16 cellular contexts compared by ENCODE assay signal in genomic region chr10:102500621-102501149, GRCh38. TPM values are rescaled to one million over a fixed set of nuclear protein-coding genes. Genes with fewer than 3 reads are reported as not detected.
A peak's percentile ranks its signal among the peaks of the same experiment; 100 is the strongest.
DNase-seq lines count a peak whose midpoint lies in the region; ATAC-seq, FAIRE-seq and TF ChIP-seq lines count a peak whose summit lies in the region.
"Had no signal": no experiment of that assay in that cellular context is flagged by ENCODE, and none has a peak within 500 bp of the region (broad histone marks: within the 10 kb centered on the region; RNA-seq: fewer than 3 reads in every experiment).

No MANE protein-coding gene starts in this region.

- H3K9me3 ChIP-seq in HEK293 (ENCODE audit: control insufficient read depth, insufficient read depth, low read depth, low read length) = no peaks in the 10 kb centered on the region
- no peaks in the 10 kb centered on the region for H3K9me3 ChIP-seq in neural cell (ENCODE audit: low read length)
- no peaks in the 10 kb centered on the region for H3K9me3 ChIP-seq in pancreas
- H3K9me3 ChIP-seq: ascending aorta, uterus had no signal

- TF ChIP-seq CTCF in 22Rv1 (IDR thresholded peaks at IDR 0.05) (no peak), HEK293 (tag by site-specific recombination; IDR thresholded peaks at IDR 0.05) (no peak), coronary artery (IDR thresholded peaks at IDR 0.05) (no peak), neural cell (IDR thresholded peaks at IDR 0.05; ENCODE audit: poor library complexity, severe bottlenecking) (no peak), pancreas (IDR thresholded peaks at IDR 0.05) (no peak)

- peaks cover 24% of the 10 kb centered on the region for H3K4me1 Mint-ChIP-seq in activated naive CD8-positive, alpha-beta T cell treated with anti-CD3 and anti-CD28 coated beads, Interleukin-2, amount 50 U/mL, for 24 hours
- peaks cover 49% of the 10 kb centered on the region for H3K4me1 Mint-ChIP-seq in stimulated activated memory B cell treated with anti-CD40 and anti-IgM and Interleukin-4, amounts not matched to agents 10 μg/mL and 1 μg/mL and 100 μg/mL, for 72 hours

- no peak for TF ChIP-seq RAD21 in neural cell (conservative IDR thresholded peaks at IDR 0.05)

- H3K36me3 ChIP-seq in HEK293 (ENCODE audit: control insufficient read depth in 2 of 2, insufficient read depth in 1 of 2, low read length in 2 of 2) (peaks cover 0 to 5% of the 10 kb centered on the region in 2 experiments; a peak in 2 of 3 replicates), neural cell (ENCODE audit: insufficient read depth, low read length) (no peaks in the 10 kb centered on the region), pancreas (no peaks in the 10 kb centered on the region)
- H3K36me3 ChIP-seq: ascending aorta, uterus had no signal

- no peak for TF ChIP-seq EP300 in neural cell (conservative IDR thresholded peaks at IDR 0.05; ENCODE audit: poor library complexity, severe bottlenecking)

- H3K27ac ChIP-seq in 22Rv1 = peak overlapping the region; percentile 76
- no peak overlapping the region for H3K27ac ChIP-seq in HEK293 (ENCODE audit: extremely low read depth, low read depth, low read length)
- no peak overlapping the region for H3K27ac ChIP-seq in coronary artery
- no peak overlapping the region for H3K27ac ChIP-seq in neural cell (ENCODE audit: low read length)
- no peak overlapping the region for H3K27ac ChIP-seq in pancreas

- no peak overlapping the region for H2AFZ ChIP-seq in neural cell (ENCODE audit: low read depth, low read length)

- no peak for FAIRE-seq in pancreas (lab: Jason Lieb, UNC)

- H3K4me2 ChIP-seq in neural cell (ENCODE audit: low read length) = peak overlapping the region; percentile 72

- H3K9ac ChIP-seq in neural cell (ENCODE audit: low read length) = peak overlapping the region; percentile 97

- H3K9me3 Mint-ChIP-seq in activated naive CD8-positive, alpha-beta T cell treated with anti-CD3 and anti-CD28 coated beads, Interleukin-2, amount 50 U/mL, for 24 hours = no peaks in the 10 kb centered on the region
- H3K9me3 Mint-ChIP-seq in stimulated activated memory B cell treated with anti-CD40 and anti-IgM and Interleukin-4, amounts not matched to agents 10 μg/mL and 1 μg/mL and 100 μg/mL, for 72 hours = no peaks in the 10 kb centered on the region
- H3K9me3 Mint-ChIP-seq: activated T-cell treated with anti-CD3 and anti-CD28 coated beads, Interleukin-2, amount 50 U/mL, for 24 hours; mesothelial cell of epicardium had no signal

- no peak overlapping the region for H3K4me3 Mint-ChIP-seq in activated naive CD8-positive, alpha-beta T cell treated with anti-CD3 and anti-CD28 coated beads, Interleukin-2, amount 50 U/mL, for 24 hours
- H3K4me3 Mint-ChIP-seq in stimulated activated memory B cell treated with anti-CD40 and anti-IgM and Interleukin-4, amounts not matched to agents 10 μg/mL and 1 μg/mL and 100 μg/mL, for 72 hours = no peak overlapping the region
- H3K4me3 Mint-ChIP-seq: mesothelial cell of epicardium had no signal

- intact Hi-C loops in pancreas (cut with DNase I) = loop anchor here in 1 of 3 donors (10.0 kb wide), 1 partner anchor 84 kb away; no protein-coding TSS in a partner anchor

- H3F3A ChIP-seq in neural cell (ENCODE audit: insufficient read depth, low read length, poor library complexity, severe bottlenecking) = peaks cover 5% of the 10 kb centered on the region

- H3K79me2 ChIP-seq in neural cell (replicated peaks; ENCODE audit: insufficient read depth, low read length) = peaks cover 74% of the 10 kb centered on the region

- H3K4me3 ChIP-seq in HEK293 (ENCODE audit: low read depth, low read length) (no peak overlapping the region), coronary artery (peak overlapping the region; percentile 14), neural cell (ENCODE audit: low read length) (peak overlapping the region; percentile 79), pancreas (no peak overlapping the region)

- POLR2A ChIA-PET in HEK293 (lab: Yijun Ruan, JAX) = interaction anchor here (1.1 to 1.3 kb wide), 2 partner anchors 17 to 83 kb away, joined by 3 read pairs; no protein-coding TSS in a partner anchor

- no peak overlapping the region for H3K27ac Mint-ChIP-seq in activated naive CD8-positive, alpha-beta T cell treated with anti-CD3 and anti-CD28 coated beads, Interleukin-2, amount 50 U/mL, for 24 hours
- H3K27ac Mint-ChIP-seq in stimulated activated memory B cell treated with anti-CD40 and anti-IgM and Interleukin-4, amounts not matched to agents 10 μg/mL and 1 μg/mL and 100 μg/mL, for 72 hours = no peak overlapping the region
- H3K27ac Mint-ChIP-seq: activated T-cell treated with anti-CD3 and anti-CD28 coated beads, Interleukin-2, amount 50 U/mL, for 24 hours; mesothelial cell of epicardium had no signal

- no peaks in the 10 kb centered on the region for H3K36me3 Mint-ChIP-seq in activated naive CD8-positive, alpha-beta T cell treated with anti-CD3 and anti-CD28 coated beads, Interleukin-2, amount 50 U/mL, for 24 hours (ENCODE audit: low read depth)
- no peaks in the 10 kb centered on the region for H3K36me3 Mint-ChIP-seq in stimulated activated memory B cell treated with anti-CD40 and anti-IgM and Interleukin-4, amounts not matched to agents 10 μg/mL and 1 μg/mL and 100 μg/mL, for 72 hours
- H3K36me3 Mint-ChIP-seq: mesothelial cell of epicardium had no signal

- H3K27me3 ChIP-seq in neural cell (ENCODE audit: insufficient read depth, low read depth, low read length) (no peaks in the 10 kb centered on the region), pancreas (no peaks in the 10 kb centered on the region)
- H3K27me3 ChIP-seq: ascending aorta, uterus had no signal

- DNase-seq in coronary artery (ENCODE audit: low spot score) = no peak
- no peak for DNase-seq in pancreas
- DNase-seq in activated naive CD8-positive, alpha-beta T cell treated with anti-CD3 and anti-CD28 coated beads, Interleukin-2, amount 50 U/mL, for 24 hours = no peak
- DNase-seq: activated T-cell treated with anti-CD3 and anti-CD28 coated beads, Interleukin-2, amount 50 U/mL, for 24 hours; effector CD8-positive, alpha-beta T cell; NCI-H1048; SHP77 treated with DMSO at 0.1 percent for 48 hours; uterus had no signal

- H3K4me1 ChIP-seq in HEK293 (ENCODE audit: control insufficient read depth, insufficient read depth, low read length) (peaks cover 7% of the 10 kb centered on the region), pancreas (peaks cover 6 to 15% (median 12%) of the 10 kb centered on the region in 3 donors)
- H3K4me1 ChIP-seq: uterus had no signal

- no peaks in the 10 kb centered on the region for H3K9me2 ChIP-seq in neural cell (ENCODE audit: insufficient read depth, low read length)

- 93 to 96% methylated on average over 13 of the region's 13 CpGs for WGBS in pancreas, 2 donors

- ATAC-seq in pancreas (no peak), HG03196 (IDR thresholded peaks at IDR 0.05; ENCODE audit: unreplicated experiment) (no peak)
- no peak for ATAC-seq in activated naive CD8-positive, alpha-beta T cell treated with anti-CD3 and anti-CD28 coated beads, Interleukin-2, amount 50 U/mL, for 24 hours
- no peak for ATAC-seq in stimulated activated memory B cell treated with anti-CD40 and anti-IgM and Interleukin-4, amounts not matched to agents 10 μg/mL and 1 μg/mL and 100 μg/mL, for 72 hours
- ATAC-seq: sciatic nerve had no signal

- CTCF ChIA-PET in HEK293 (lab: Yijun Ruan, JAX) = interaction anchor here (0.6 to 1.4 kb wide), 5 partner anchors 81 to 331 kb away, joined by 3 read pairs; no protein-coding TSS in a partner anchor

- H3K27me3 Mint-ChIP-seq in activated naive CD8-positive, alpha-beta T cell treated with anti-CD3 and anti-CD28 coated beads, Interleukin-2, amount 50 U/mL, for 24 hours = no peaks in the 10 kb centered on the region
- no peaks in the 10 kb centered on the region for H3K27me3 Mint-ChIP-seq in stimulated activated memory B cell treated with anti-CD40 and anti-IgM and Interleukin-4, amounts not matched to agents 10 μg/mL and 1 μg/mL and 100 μg/mL, for 72 hours
- H3K27me3 Mint-ChIP-seq: activated T-cell treated with anti-CD3 and anti-CD28 coated beads, Interleukin-2, amount 50 U/mL, for 24 hours had no signal

- peaks cover 36% of the 10 kb centered on the region for H4K20me1 ChIP-seq in neural cell (ENCODE audit: insufficient read depth)

TF ChIP-seq in HEK293, 187 proteins besides CTCF, POLR2A, EP300 and RAD21:
- no peak for TF ChIP-seq ZNF202 (tag by site-specific recombination; IDR thresholded peaks at IDR 0.05; ENCODE audit: borderline replicate concordance)
- TF ChIP-seq, protein P1, sequence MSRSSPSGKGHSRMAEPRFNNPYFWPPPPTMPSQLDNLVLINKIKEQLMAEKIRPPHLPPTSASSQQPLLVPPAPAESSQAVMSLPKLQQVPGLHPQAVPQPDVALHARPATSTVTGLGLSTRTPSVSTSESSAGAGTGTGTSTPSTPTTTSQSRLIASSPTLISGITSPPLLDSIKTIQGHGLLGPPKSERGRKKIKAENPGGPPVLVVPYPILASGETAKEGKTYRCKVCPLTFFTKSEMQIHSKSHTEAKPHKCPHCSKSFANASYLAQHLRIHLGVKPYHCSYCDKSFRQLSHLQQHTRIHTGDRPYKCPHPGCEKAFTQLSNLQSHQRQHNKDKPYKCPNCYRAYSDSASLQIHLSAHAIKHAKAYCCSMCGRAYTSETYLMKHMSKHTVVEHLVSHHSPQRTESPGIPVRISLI (tag by site-specific recombination; IDR thresholded peaks at IDR 0.05) = peak; percentile 84

TF ChIP-seq in neural cell, 6 proteins besides CTCF, POLR2A, EP300 and RAD21 (continues in another document):
- TF ChIP-seq MXI1 (conservative IDR thresholded peaks at IDR 0.05; ENCODE audit: poor library complexity, severe bottlenecking) (no peak), POLR2AphosphoS5 (IDR thresholded peaks at IDR 0.05) (no peak)

RNA-seq across cellular contexts. Expression of gene ACTR1A, which starts 1.8 kb away (rescaled TPM):
- 316 and 347 TPM in 2 replicates for polyA plus RNA-seq in neural cell
- 220 and 271 TPM in 2 replicates for polyA minus RNA-seq in neural cell
- total RNA-seq in pancreas = 10 to 100 TPM; 22.4 to 40.9 (median 27.4) TPM
- 10 to 100 TPM; 33.6 to 38.1 TPM for polyA plus RNA-seq in pancreas

RNA-seq across cellular contexts. Expression of gene SUFU, which starts 3.1 kb away (rescaled TPM):
- polyA plus RNA-seq in neural cell (4.8 and 5.4 TPM in 2 replicates), pancreas (1 to 10 TPM; 2.6 to 2.7 TPM)
- polyA minus RNA-seq in neural cell = 6.8 and 8.9 TPM in 2 replicates
- 1 to 10 TPM; 1.9 to 7.8 (median 3.6) TPM for total RNA-seq in pancreas

RNA-seq across cellular contexts. Expression of gene C10orf95, which starts 49.3 kb away (rescaled TPM):
- polyA plus RNA-seq in neural cell = not detected in 2 replicates
- not detected in 2 replicates for polyA minus RNA-seq in neural cell
- total RNA-seq in pancreas = 1 to 10 TPM in 2 of 6 donors, under 1 TPM in 4; 0.37 to 1.1 (median 0.44) TPM
- 1 to 10 TPM in 1 of 2 donors, under 1 TPM in 1; 0.46 to 1.2 TPM for polyA plus RNA-seq in pancreas
- total RNA-seq: ascending aorta, mesothelial cell of epicardium, sciatic nerve had no signal

Comparison
In these comparisons a context has a peak if more than half of its experiments do, and no peak if none do; other contexts are left out.
1. H3K4me3 ChIP-seq: peak in coronary artery (single experiment) and neural cell (single experiment); none in HEK293 (single experiment) and pancreas (0 of 4).